ENCODE assay signal across 8 cellular contexts in genomic region chr10:91901784-91902677, GRCh38. TPM values are rescaled to one million over a fixed set of nuclear protein-coding genes. Genes with fewer than 3 reads are reported as not detected.
DNase-seq lines count a peak whose midpoint lies in the region; ATAC-seq lines count a peak whose summit lies in the region.

No MANE protein-coding gene starts in this region.

- intact Hi-C loops in activated naive CD4-positive, alpha-beta T cell treated with anti-CD3 and anti-CD28 coated beads for 36 hours (cut with micrococcal nuclease), result loop anchor here (1.0 to 10.0 kb wide), 5 partner anchors 7 to 1027 kb away; partner anchors contain the start of genes FGFBP3 and RPP30

- no peak overlapping the region for H3K4me3 Mint-ChIP-seq in activated naive CD4-positive, alpha-beta T cell treated with anti-CD3 and anti-CD28 coated beads for 36 hours

- H3K36me3 Mint-ChIP-seq in activated naive CD4-positive, alpha-beta T cell treated with anti-CD3 and anti-CD28 coated beads for 36 hours (ENCODE audit: low read depth), result no peaks in the 10 kb centered on the region

- no peaks in the 10 kb centered on the region for H3K27me3 Mint-ChIP-seq in activated naive CD4-positive, alpha-beta T cell treated with anti-CD3 and anti-CD28 coated beads for 36 hours (ENCODE audit: low read depth)

- ATAC-seq in GM21381 (IDR thresholded peaks at IDR 0.05; ENCODE audit: unreplicated experiment), result no peak

- H3K4me1 Mint-ChIP-seq in activated naive CD4-positive, alpha-beta T cell treated with anti-CD3 and anti-CD28 coated beads for 36 hours (ENCODE audit: low read depth), result peaks cover 23% of the 10 kb centered on the region

- no peaks in the 10 kb centered on the region for H3K9me3 Mint-ChIP-seq in activated naive CD4-positive, alpha-beta T cell treated with anti-CD3 and anti-CD28 coated beads for 36 hours

- peak overlapping the region; percentile 79 for H3K27ac Mint-ChIP-seq in activated naive CD4-positive, alpha-beta T cell treated with anti-CD3 and anti-CD28 coated beads for 36 hours

- DNase-seq in GDM1 (lab: John Stamatoyannopoulos, UW), result peak; percentile 35
- DNase-seq in OCI-M1 (lab: John Stamatoyannopoulos, UW), result peak; percentile 80
- DNase-seq in activated naive CD4-positive, alpha-beta T cell treated with anti-CD3 and anti-CD28 coated beads for 36 hours, result peak; percentile 85
- peak; percentile 67 for DNase-seq in islet precursor cell
- peak; percentile 31 to 40 for DNase-seq in stimulated activated CD8-positive, alpha-beta memory T cell treated with anti-CD3 and anti-CD28 coated beads, Interleukin-4, amount 100 ng/mL, for 4 hours (ENCODE audit: low read depth in 2 of 2, low spot score in 1 of 2)
- no peak for DNase-seq in NCI-H1105 (lab: John Stamatoyannopoulos, UW)
- no peak for DNase-seq in NCI-H1105 treated with DMSO at 0.1 percent for 48 hours (lab: John Stamatoyannopoulos, UW)

- CTCF ChIA-PET in activated naive CD4-positive, alpha-beta T cell treated with anti-CD3 and anti-CD28 coated beads for 36 hours (lab: Charles Lee), result no interaction called here

RNA-seq across cellular contexts. Expression of gene FGFBP3, which starts 7.3 kb away (rescaled TPM):
- total RNA-seq in activated naive CD4-positive, alpha-beta T cell treated with anti-CD3 and anti-CD28 coated beads for 36 hours, result 1 to 10 TPM; 1.2 to 1.6 TPM

RNA-seq across cellular contexts. Expression of gene BTAF1, which starts 21.5 kb away (rescaled TPM):
- 10 to 100 TPM; 42.6 to 43.6 TPM for total RNA-seq in activated naive CD4-positive, alpha-beta T cell treated with anti-CD3 and anti-CD28 coated beads for 36 hours

Comparison
In these comparisons a context has a peak if more than half of its experiments do, and no peak if none do; other contexts are left out.
1. DNase-seq: peak in GDM1 (single experiment), OCI-M1 (single experiment), activated naive CD4-positive, alpha-beta T cell treated with anti-CD3 and anti-CD28 coated beads for 36 hours (single experiment), islet precursor cell (single experiment) and stimulated activated CD8-positive, alpha-beta memory T cell treated with anti-CD3 and anti-CD28 coated beads, Interleukin-4, amount 100 ng/mL, for 4 hours (2 of 2); none in NCI-H1105 (single experiment) and NCI-H1105 treated with DMSO at 0.1 percent for 48 hours (single experiment).